Comparison of ENCODE assay signal across 13 cellular contexts in genomic region chr2:7007488-7007845, GRCh38.
DNase-seq lines count a peak whose midpoint lies in the region; ATAC-seq, FAIRE-seq and TF ChIP-seq lines count a peak whose summit lies in the region.
"Had no signal": no experiment of that assay in that cellular context is flagged by ENCODE, and none has a peak within 500 bp of the region (broad histone marks: within the 10 kb centered on the region; RNA-seq: fewer than 3 reads in every experiment).

No MANE protein-coding gene starts in this region.

- peaks cover 29 to 48% of the 10 kb centered on the region in 2 donors for H3K4me1 Mint-ChIP-seq in stimulated activated naive B cell treated with anti-CD40 and anti-IgM and Interleukin-4, amounts not matched to agents 10 μg/mL and 1 μg/mL and 100 μg/mL, for 72 hours

- H3K27me3 ChIP-seq in gastroesophageal sphincter (no peaks in the 10 kb centered on the region), pancreas (no peaks in the 10 kb centered on the region)

- DNase-seq in stimulated activated naive B cell treated with anti-CD40 and anti-IgM and Interleukin-4, amounts not matched to agents 10 μg/mL and 1 μg/mL and 100 μg/mL, for 72 hours, result no peak
- DNase-seq in erythroblast (lab: John Stamatoyannopoulos, UW) (no peak), pancreas (no peak)
- DNase-seq: activated gamma-delta T cell, DMS79 treated with DMSO at 0.1 percent for 48 hours, H9, NCI-H2107 had no signal

- 80 to 86% methylated on average over 2 to 7 of the region's 9 CpGs for whole genome bisulfite sequencing in gastroesophageal sphincter (ENCODE audit: low coverage in 1 of 2), 2 donors
- 79 to 89% methylated on average over 9 of the region's 9 CpGs for WGBS in pancreas, 2 donors

- H3K36me3 Mint-ChIP-seq in stimulated activated naive B cell treated with anti-CD40 and anti-IgM and Interleukin-4, amounts not matched to agents 10 μg/mL and 1 μg/mL and 100 μg/mL, for 72 hours, result no peaks in the 10 kb centered on the region

- peak overlapping the region in 3 of 4 donors; percentile 61 to 76 (median 67) for H3K27ac ChIP-seq in gastroesophageal sphincter
- H3K27ac ChIP-seq in pancreas, result peak overlapping the region in 2 of 4 donors; percentile 58 to 70

- no peak for FAIRE-seq in pancreas (lab: Jason Lieb, UNC)
- FAIRE-seq: HepG2 had no signal

- intact Hi-C loops in pancreas (cut with DNase I), result no loop called here

- H3K4me1 ChIP-seq in gastroesophageal sphincter (peaks cover 0 to 56% (median 13%) of the 10 kb centered on the region in 3 donors), pancreas (peaks cover 16 to 44% (median 44%) of the 10 kb centered on the region in 3 donors)

- TF ChIP-seq POLR2A in gastroesophageal sphincter (IDR thresholded peaks at IDR 0.05) (no peak), erythroblast (IDR thresholded peaks at IDR 0.05; ENCODE audit: low read length) (no peak)

- ATAC-seq in GM19395 (IDR thresholded peaks at IDR 0.05; ENCODE audit: unreplicated experiment) (peak; percentile 18), HG03196 (IDR thresholded peaks at IDR 0.05; ENCODE audit: unreplicated experiment) (peak; percentile 29), gastroesophageal sphincter (no peak), HG03439 (IDR thresholded peaks at IDR 0.05; ENCODE audit: unreplicated experiment) (no peak), pancreas (no peak)
- ATAC-seq in stimulated activated naive B cell treated with anti-CD40 and anti-IgM and Interleukin-4, amounts not matched to agents 10 μg/mL and 1 μg/mL and 100 μg/mL, for 72 hours (replicated peaks), result peak; percentile 49 to 59

- H3K27me3 Mint-ChIP-seq in stimulated activated naive B cell treated with anti-CD40 and anti-IgM and Interleukin-4, amounts not matched to agents 10 μg/mL and 1 μg/mL and 100 μg/mL, for 72 hours, result peaks cover 17 to 30% of the 10 kb centered on the region in 2 donors

- H3K9me3 ChIP-seq in gastroesophageal sphincter (no peaks in the 10 kb centered on the region), pancreas (no peaks in the 10 kb centered on the region)
- H3K9me3 ChIP-seq: mucosa of descending colon had no signal

- H3K4me3 Mint-ChIP-seq in stimulated activated naive B cell treated with anti-CD40 and anti-IgM and Interleukin-4, amounts not matched to agents 10 μg/mL and 1 μg/mL and 100 μg/mL, for 72 hours, result peak overlapping the region; percentile 52 to 55
- H3K4me3 Mint-ChIP-seq: H9 had no signal

- no peak for TF ChIP-seq CTCF in gastroesophageal sphincter (IDR thresholded peaks at IDR 0.05)
- no peak for TF ChIP-seq CTCF in pancreas (IDR thresholded peaks at IDR 0.05)

- TF ChIP-seq EP300 in gastroesophageal sphincter (IDR thresholded peaks at IDR 0.05), result no peak

- no peak overlapping the region for H3K4me3 ChIP-seq in gastroesophageal sphincter
- no peak overlapping the region for H3K4me3 ChIP-seq in pancreas
- H3K4me3 ChIP-seq: mucosa of descending colon had no signal

- H3K36me3 ChIP-seq in gastroesophageal sphincter (no peaks in the 10 kb centered on the region), pancreas (no peaks in the 10 kb centered on the region)

- H3K9me3 Mint-ChIP-seq in stimulated activated naive B cell treated with anti-CD40 and anti-IgM and Interleukin-4, amounts not matched to agents 10 μg/mL and 1 μg/mL and 100 μg/mL, for 72 hours, result no peaks in the 10 kb centered on the region
- H3K9me3 Mint-ChIP-seq: H9 had no signal

- H3K27ac Mint-ChIP-seq in stimulated activated naive B cell treated with anti-CD40 and anti-IgM and Interleukin-4, amounts not matched to agents 10 μg/mL and 1 μg/mL and 100 μg/mL, for 72 hours, result no peak overlapping the region

Comparison
In these comparisons a context has a peak if more than half of its experiments do, and no peak if none do; other contexts are left out.
1. ATAC-seq: peak in GM19395 (single experiment), HG03196 (single experiment) and stimulated activated naive B cell treated with anti-CD40 and anti-IgM and Interleukin-4, amounts not matched to agents 10 μg/mL and 1 μg/mL and 100 μg/mL, for 72 hours (2 of 2); none in gastroesophageal sphincter (single experiment), HG03439 (single experiment) and pancreas (0 of 4).